Comparison of ENCODE assay signal across 1 cellular context in the genomic region with DNA sequence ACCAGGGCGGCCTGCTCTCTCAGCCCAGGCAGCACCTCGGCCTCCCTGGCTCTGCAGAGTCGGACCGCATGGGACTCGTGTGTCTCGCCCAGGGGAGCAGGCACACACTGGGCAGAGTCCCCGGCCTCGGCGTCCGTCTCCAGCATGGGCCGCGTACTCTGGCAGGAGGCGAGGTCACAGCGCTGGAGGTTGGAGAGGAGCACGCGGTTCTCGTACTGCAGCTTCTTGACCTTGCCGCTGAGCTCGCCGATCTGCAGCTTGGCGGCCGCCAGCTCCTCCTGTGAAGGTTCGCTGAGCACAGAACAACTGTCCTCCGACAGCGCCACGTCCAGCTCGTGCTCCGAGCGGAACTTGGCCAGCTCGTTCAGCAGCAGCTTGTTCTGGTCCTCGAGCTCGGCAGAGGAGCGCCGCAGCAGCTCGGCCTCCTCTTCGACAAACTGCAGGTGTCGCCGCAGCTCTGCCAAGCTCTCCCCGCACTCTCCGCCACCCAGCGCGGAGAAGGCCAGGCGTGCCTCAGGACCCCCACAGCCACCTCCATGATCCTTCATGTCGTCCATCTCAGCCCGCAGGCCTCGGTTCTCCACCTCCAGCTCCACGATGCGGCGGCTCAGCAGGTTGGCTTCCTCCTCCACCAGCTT.
A peak's percentile ranks its signal among the peaks of the same experiment; 100 is the strongest.
TF ChIP-seq lines count a peak whose summit lies in the region.

No MANE protein-coding gene starts in this region.

TF ChIP-seq in HepG2, 621 proteins besides CTCF, POLR2A, EP300 and RAD21:
- TF ChIP-seq PITX1 (CRISPR knock-in tag; IDR thresholded peaks at IDR 0.05) (no peak), TBX2 (CRISPR knock-in tag; IDR thresholded peaks at IDR 0.05; ENCODE audit: borderline replicate concordance) (no peak), ZNF546 (CRISPR knock-in tag; conservative IDR thresholded peaks at IDR 0.05) (no peak), ADNP (CRISPR knock-in tag; IDR thresholded peaks at IDR 0.05) (0 out of 2 replicates have a peak, but pooled peaks have one; percentile 35), MTA1 (CRISPR knock-in tag; IDR thresholded peaks at IDR 0.05; ENCODE audit: borderline replicate concordance) (no peak), EEA1 (CRISPR knock-in tag; IDR thresholded peaks at IDR 0.05; ENCODE audit: borderline replicate concordance) (no peak), ZNF251 (CRISPR knock-in tag; IDR thresholded peaks at IDR 0.05) (no peak), ZNF557 (CRISPR knock-in tag; IDR thresholded peaks at IDR 0.05) (no peak), ZNF430 (CRISPR knock-in tag; IDR thresholded peaks at IDR 0.05) (no peak), MAZ (IDR thresholded peaks at IDR 0.05; ENCODE audit: borderline replicate concordance, low read depth, low read length) (no peak), MAZ (CRISPR knock-in tag; IDR thresholded peaks at IDR 0.05; ENCODE audit: low read depth) (no peak), DPF2 (CRISPR knock-in tag; IDR thresholded peaks at IDR 0.05; ENCODE audit: borderline replicate concordance, low read depth) (no peak), ESRRA (CRISPR knock-in tag; IDR thresholded peaks at IDR 0.05; ENCODE audit: low read depth) (no peak), AGO2 (optimal IDR thresholded peaks at IDR 0.05; ENCODE audit: low read depth, low read length) (peak; percentile 58), HHEX (CRISPR knock-in tag; IDR thresholded peaks at IDR 0.05) (no peak), ZNF776 (CRISPR knock-in tag; IDR thresholded peaks at IDR 0.05) (no peak), ZBTB38 (CRISPR knock-in tag; IDR thresholded peaks at IDR 0.05) (peak; percentile 80), ARID2 (CRISPR knock-in tag; IDR thresholded peaks at IDR 0.05; ENCODE audit: borderline replicate concordance) (no peak), ZFY (CRISPR knock-in tag; IDR thresholded peaks at IDR 0.05) (no peak), ZNF792 (CRISPR knock-in tag; IDR thresholded peaks at IDR 0.05) (no peak), IRX3 (CRISPR knock-in tag; IDR thresholded peaks at IDR 0.05; ENCODE audit: borderline replicate concordance, low read depth) (no peak), REL (CRISPR knock-in tag; conservative IDR thresholded peaks at IDR 0.05) (no peak), ZNF841 (CRISPR knock-in tag; IDR thresholded peaks at IDR 0.05; ENCODE audit: borderline replicate concordance) (no peak), ATF7-NPFF (CRISPR knock-in tag; IDR thresholded peaks at IDR 0.05; ENCODE audit: low read depth) (no peak), ZFP41 (CRISPR knock-in tag; IDR thresholded peaks at IDR 0.05; ENCODE audit: borderline replicate concordance) (no peak), SIX4 (CRISPR knock-in tag; IDR thresholded peaks at IDR 0.05) (no peak), ZNF556 (CRISPR knock-in tag; IDR thresholded peaks at IDR 0.05; ENCODE audit: borderline replicate concordance) (no peak), BRD4 (CRISPR knock-in tag; IDR thresholded peaks at IDR 0.05) (no peak), FOSL1 (CRISPR knock-in tag; IDR thresholded peaks at IDR 0.05; ENCODE audit: borderline replicate concordance) (no peak), DNMT1 (CRISPR knock-in tag; IDR thresholded peaks at IDR 0.05) (peak; percentile 76), TCF12 (IDR thresholded peaks at IDR 0.05) (no peak), TCF12 (CRISPR knock-in tag; IDR thresholded peaks at IDR 0.05) (no peak)
- TF ChIP-seq, protein P1, sequence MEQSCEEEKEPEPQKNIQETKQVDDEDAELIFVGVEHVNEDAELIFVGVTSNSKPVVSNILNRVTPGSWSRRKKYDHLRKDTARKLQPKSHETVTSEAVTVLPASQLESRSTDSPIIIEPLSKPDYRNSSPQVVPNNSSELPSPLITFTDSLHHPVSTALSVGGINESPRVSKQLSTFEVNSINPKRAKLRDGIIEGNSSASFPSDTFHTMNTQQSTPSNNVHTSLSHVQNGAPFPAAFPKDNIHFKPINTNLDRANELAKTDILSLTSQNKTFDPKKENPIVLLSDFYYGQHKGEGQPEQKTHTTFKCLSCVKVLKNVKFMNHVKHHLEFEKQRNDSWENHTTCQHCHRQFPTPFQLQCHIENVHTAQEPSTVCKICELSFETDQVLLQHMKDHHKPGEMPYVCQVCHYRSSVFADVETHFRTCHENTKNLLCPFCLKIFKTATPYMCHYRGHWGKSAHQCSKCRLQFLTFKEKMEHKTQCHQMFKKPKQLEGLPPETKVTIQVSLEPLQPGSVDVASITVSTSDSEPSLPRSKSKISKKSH (CRISPR knock-in tag; IDR thresholded peaks at IDR 0.05; ENCODE audit: borderline replicate concordance), result peak; percentile 47; the same call in 1 of the 2 replicates
- TF ChIP-seq, protein P2, sequence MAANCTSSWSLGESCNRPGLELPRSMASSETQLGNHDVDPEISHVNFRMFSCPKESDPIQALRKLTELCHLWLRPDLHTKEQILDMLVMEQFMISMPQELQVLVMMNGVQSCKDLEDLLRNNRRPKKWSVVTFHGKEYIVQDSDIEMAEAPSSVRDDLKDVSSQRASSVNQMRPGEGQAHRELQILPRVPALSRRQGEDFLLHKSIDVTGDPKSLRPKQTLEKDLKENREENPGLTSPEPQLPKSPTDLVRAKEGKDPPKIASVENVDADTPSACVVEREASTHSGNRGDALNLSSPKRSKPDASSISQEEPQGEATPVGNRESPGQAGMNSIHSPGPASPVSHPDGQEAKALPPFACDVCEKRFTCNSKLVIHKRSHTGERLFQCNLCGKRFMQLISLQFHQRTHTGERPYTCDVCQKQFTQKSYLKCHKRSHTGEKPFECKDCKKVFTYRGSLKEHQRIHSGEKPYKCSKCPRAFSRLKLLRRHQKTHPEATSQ (CRISPR knock-in tag; IDR thresholded peaks at IDR 0.05; ENCODE audit: borderline replicate concordance), result no peak
- TF ChIP-seq, protein P3, sequence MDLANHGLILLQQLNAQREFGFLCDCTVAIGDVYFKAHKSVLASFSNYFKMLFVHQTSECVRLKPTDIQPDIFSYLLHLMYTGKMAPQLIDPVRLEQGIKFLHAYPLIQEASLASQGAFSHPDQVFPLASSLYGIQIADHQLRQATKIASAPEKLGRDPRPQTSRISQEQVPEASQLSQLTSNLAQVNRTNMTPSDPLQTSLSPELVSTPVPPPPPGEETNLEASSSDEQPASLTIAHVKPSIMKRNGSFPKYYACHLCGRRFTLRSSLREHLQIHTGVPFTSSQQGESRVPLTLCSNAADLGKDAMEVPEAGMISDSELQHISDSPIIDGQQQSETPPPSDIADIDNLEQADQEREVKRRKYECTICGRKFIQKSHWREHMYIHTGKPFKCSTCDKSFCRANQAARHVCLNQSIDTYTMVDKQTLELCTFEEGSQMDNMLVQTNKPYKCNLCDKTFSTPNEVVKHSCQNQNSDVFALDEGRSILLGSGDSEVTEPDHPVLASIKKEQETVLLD (CRISPR knock-in tag; IDR thresholded peaks at IDR 0.05; ENCODE audit: low read depth), result no peak
- TF ChIP-seq, protein P4, sequence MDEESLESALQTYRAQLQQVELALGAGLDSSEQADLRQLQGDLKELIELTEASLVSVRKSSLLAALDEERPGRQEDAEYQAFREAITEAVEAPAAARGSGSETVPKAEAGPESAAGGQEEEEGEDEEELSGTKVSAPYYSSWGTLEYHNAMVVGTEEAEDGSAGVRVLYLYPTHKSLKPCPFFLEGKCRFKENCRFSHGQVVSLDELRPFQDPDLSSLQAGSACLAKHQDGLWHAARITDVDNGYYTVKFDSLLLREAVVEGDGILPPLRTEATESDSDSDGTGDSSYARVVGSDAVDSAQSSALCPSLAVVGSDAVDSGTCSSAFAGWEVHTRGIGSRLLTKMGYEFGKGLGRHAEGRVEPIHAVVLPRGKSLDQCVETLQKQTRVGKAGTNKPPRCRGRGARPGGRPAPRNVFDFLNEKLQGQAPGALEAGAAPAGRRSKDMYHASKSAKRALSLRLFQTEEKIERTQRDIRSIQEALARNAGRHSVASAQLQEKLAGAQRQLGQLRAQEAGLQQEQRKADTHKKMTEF (CRISPR knock-in tag; IDR thresholded peaks at IDR 0.05), result no peak
- TF ChIP-seq, protein P5, sequence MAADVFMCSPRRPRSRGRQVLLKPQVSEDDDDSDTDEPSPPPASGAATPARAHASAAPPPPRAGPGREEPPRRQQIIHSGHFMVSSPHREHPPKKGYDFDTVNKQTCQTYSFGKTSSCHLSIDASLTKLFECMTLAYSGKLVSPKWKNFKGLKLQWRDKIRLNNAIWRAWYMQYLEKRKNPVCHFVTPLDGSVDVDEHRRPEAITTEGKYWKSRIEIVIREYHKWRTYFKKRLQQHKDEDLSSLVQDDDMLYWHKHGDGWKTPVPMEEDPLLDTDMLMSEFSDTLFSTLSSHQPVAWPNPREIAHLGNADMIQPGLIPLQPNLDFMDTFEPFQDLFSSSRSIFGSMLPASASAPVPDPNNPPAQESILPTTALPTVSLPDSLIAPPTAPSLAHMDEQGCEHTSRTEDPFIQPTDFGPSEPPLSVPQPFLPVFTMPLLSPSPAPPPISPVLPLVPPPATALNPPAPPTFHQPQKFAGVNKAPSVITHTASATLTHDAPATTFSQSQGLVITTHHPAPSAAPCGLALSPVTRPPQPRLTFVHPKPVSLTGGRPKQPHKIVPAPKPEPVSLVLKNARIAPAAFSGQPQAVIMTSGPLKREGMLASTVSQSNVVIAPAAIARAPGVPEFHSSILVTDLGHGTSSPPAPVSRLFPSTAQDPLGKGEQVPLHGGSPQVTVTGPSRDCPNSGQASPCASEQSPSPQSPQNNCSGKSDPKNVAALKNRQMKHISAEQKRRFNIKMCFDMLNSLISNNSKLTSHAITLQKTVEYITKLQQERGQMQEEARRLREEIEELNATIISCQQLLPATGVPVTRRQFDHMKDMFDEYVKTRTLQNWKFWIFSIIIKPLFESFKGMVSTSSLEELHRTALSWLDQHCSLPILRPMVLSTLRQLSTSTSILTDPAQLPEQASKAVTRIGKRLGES (CRISPR knock-in tag; IDR thresholded peaks at IDR 0.05; ENCODE audit: borderline replicate concordance), result no peak
